ENCODE assay signal across 20 cellular contexts in the genomic region with DNA sequence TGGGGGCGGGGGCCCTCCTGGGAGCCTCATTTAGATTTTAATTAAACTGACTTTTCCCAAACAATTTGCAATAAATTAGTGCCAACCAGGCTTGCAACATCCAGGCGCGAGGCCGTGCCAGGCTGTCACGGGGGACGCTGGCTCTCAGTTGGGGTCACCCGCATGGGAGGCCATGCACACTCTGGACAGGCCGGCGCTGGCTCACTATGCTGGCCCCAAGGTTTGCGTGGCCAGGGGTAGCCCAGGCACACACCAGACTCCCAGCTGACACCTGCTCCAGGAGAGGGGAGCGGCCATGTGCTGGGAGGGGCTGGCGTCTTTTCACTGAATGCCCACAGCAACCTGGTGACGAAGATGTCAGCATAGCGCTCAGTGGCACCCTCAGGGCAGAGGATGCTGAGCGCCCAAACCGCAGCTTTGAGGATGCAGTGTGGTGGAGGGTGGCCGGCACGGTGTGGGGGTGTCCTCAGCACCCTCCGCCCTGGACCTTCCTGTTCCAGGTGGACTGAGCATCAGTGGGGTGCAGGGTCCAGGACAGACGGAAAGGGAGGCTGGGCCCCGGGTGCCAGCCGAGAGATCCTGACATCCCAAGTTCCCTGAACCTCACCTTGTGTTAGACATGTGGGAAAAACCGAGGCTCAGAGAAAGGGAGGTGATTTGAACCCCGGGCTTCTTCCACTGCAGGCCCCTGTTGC.
A peak's percentile ranks its signal among the peaks of the same experiment; 100 is the strongest.
DNase-seq lines count a peak whose midpoint lies in the region; FAIRE-seq and TF ChIP-seq lines count a peak whose summit lies in the region.
"Had no signal": no experiment of that assay in that cellular context is flagged by ENCODE, and none has a peak within 500 bp of the region (broad histone marks: within the 10 kb centered on the region; RNA-seq: fewer than 3 reads in every experiment).

No MANE protein-coding gene starts in this region.

- H3K4me3 Mint-ChIP-seq in activated CD4-positive, alpha-beta T cell treated with anti-CD3 and anti-CD28 coated beads, Interleukin-2, amount 10 ng/mL, durations not matched to agents 7 days and 5 days = no peak overlapping the region
- no peak overlapping the region for H3K4me3 Mint-ChIP-seq in H9
- no peak overlapping the region for H3K4me3 Mint-ChIP-seq in CD14-positive monocyte
- H3K4me3 Mint-ChIP-seq: activated naive CD8-positive, alpha-beta T cell had no signal

- no peak for FAIRE-seq in H1 (lab: Jason Lieb, UNC)
- FAIRE-seq: A204.1, keratinocyte had no signal

- H3K27ac ChIP-seq in H9 (ENCODE audit: insufficient read length, low read depth, low read length) (no peak overlapping the region), H1 (ENCODE audit: low read depth, low read length) (no peak overlapping the region), sigmoid colon (no peak overlapping the region)
- H3K27ac ChIP-seq: breast epithelium, C4-2B, heart right ventricle had no signal

- POLR2A ChIA-PET in activated CD4-positive, alpha-beta T cell treated with anti-CD3 and anti-CD28 coated beads, Interleukin-2, amount 10 ng/mL, durations not matched to agents 7 days and 5 days (lab: Charles Lee) = no interaction called here
- POLR2A ChIA-PET in H1 (lab: Charles Lee; ENCODE audit: partially characterized antibody) = no interaction called here

- no peaks in the 10 kb centered on the region for H3K36me3 ChIP-seq in H1 (ENCODE audit: control insufficient read depth in 2 of 4, insufficient read depth in 4 of 4, low read length in 3 of 4)
- H3K36me3 ChIP-seq in sigmoid colon = no peaks in the 10 kb centered on the region
- H3K36me3 ChIP-seq: breast epithelium, heart right ventricle had no signal

- H2AFZ ChIP-seq in H9 (ENCODE audit: low read length) = no peak overlapping the region
- no peak overlapping the region for H2AFZ ChIP-seq in H1 (ENCODE audit: low read length)

- H3K79me2 ChIP-seq in H9 (ENCODE audit: insufficient read depth, low read length) (no peaks in the 10 kb centered on the region), H1 (ENCODE audit: control insufficient read depth in 1 of 2, insufficient read depth in 2 of 2, low read length in 2 of 2) (no peaks in the 10 kb centered on the region)

- no peak overlapping the region for H3K4me2 ChIP-seq in H9 (ENCODE audit: insufficient read depth, insufficient read length, low read length)
- no peak overlapping the region for H3K4me2 ChIP-seq in H1 (ENCODE audit: insufficient read depth in 1 of 2, low read depth in 2 of 2, low read length in 2 of 2)

- no peak overlapping the region for H4K8ac ChIP-seq in H9 (replicated peaks; ENCODE audit: insufficient read length, low read depth, low read length)
- H4K8ac ChIP-seq in H1 (ENCODE audit: extremely low read depth, insufficient read depth, low read length) = peak overlapping the region; percentile 14; the same call in 1 of the 2 replicates

- no peak overlapping the region for H2BK20ac ChIP-seq in H9 (ENCODE audit: low read depth, low read length, poor library complexity, severe bottlenecking)
- no peak overlapping the region for H2BK20ac ChIP-seq in H1 (ENCODE audit: low read length)

- H3K27ac Mint-ChIP-seq in activated CD4-positive, alpha-beta T cell treated with anti-CD3 and anti-CD28 coated beads, Interleukin-2, amount 10 ng/mL, durations not matched to agents 7 days and 5 days = peak overlapping the region; percentile 72
- H3K27ac Mint-ChIP-seq in H9 = no peak overlapping the region
- no peak overlapping the region for H3K27ac Mint-ChIP-seq in CD14-positive monocyte

- H2BK120ac ChIP-seq in H9 (ENCODE audit: low read depth, low read length, poor library complexity, severe bottlenecking) = no peak overlapping the region
- no peak overlapping the region for H2BK120ac ChIP-seq in H1 (replicated peaks; ENCODE audit: low read depth, low read length)

- no peaks in the 10 kb centered on the region for H3K9me3 Mint-ChIP-seq in activated CD4-positive, alpha-beta T cell treated with anti-CD3 and anti-CD28 coated beads, Interleukin-2, amount 10 ng/mL, durations not matched to agents 7 days and 5 days
- H3K9me3 Mint-ChIP-seq in H9 (no peaks in the 10 kb centered on the region; a peak in 1 of 5 replicates), CD14-positive monocyte (no peaks in the 10 kb centered on the region)

- no peak overlapping the region for H2BK5ac ChIP-seq in H9 (ENCODE audit: insufficient read length, low read length)
- H2BK5ac ChIP-seq in H1 (ENCODE audit: low read depth, low read length) = no peak overlapping the region

- CTCF ChIA-PET in activated CD4-positive, alpha-beta T cell treated with anti-CD3 and anti-CD28 coated beads, Interleukin-2, amount 10 ng/mL, durations not matched to agents 7 days and 5 days (lab: Charles Lee) = no interaction called here
- CTCF ChIA-PET in H1 (lab: Charles Lee; ENCODE audit: partially characterized antibody) = interaction anchor here (0.6 to 1.3 kb wide), 3 partner anchors 51 to 175 kb away, joined by 3 read pairs; no protein-coding TSS in a partner anchor

- no peaks in the 10 kb centered on the region for H3K36me3 Mint-ChIP-seq in activated CD4-positive, alpha-beta T cell treated with anti-CD3 and anti-CD28 coated beads, Interleukin-2, amount 10 ng/mL, durations not matched to agents 7 days and 5 days (ENCODE audit: low read depth)
- no peaks in the 10 kb centered on the region for H3K36me3 Mint-ChIP-seq in H9 (ENCODE audit: insufficient read depth in 1 of 3, low read depth in 3 of 3)
- H3K36me3 Mint-ChIP-seq in CD14-positive monocyte = no peaks in the 10 kb centered on the region
- H3K36me3 Mint-ChIP-seq: activated naive CD8-positive, alpha-beta T cell had no signal

- H3K9me3 ChIP-seq in H9 (ENCODE audit: control insufficient read depth, low read depth, low read length) (no peaks in the 10 kb centered on the region), H1 (ENCODE audit: insufficient read depth in 2 of 2, low read depth in 1 of 2, low read length in 1 of 2) (no peaks in the 10 kb centered on the region), sigmoid colon (no peaks in the 10 kb centered on the region)
- H3K9me3 ChIP-seq: breast epithelium, heart right ventricle had no signal

- H3T11ph ChIP-seq in H9 (ENCODE audit: low read length) = no peak overlapping the region

- H3K9ac ChIP-seq in H9 (ENCODE audit: extremely low read depth, insufficient read length, low read length) = no peak overlapping the region
- no peak overlapping the region for H3K9ac ChIP-seq in H1 (replicated peaks in 1 of 4; ENCODE audit: extremely low read depth in 1 of 4, low read depth in 3 of 4, low read length in 3 of 4)

- H3K14ac ChIP-seq in H9 (ENCODE audit: insufficient read depth, low read length) (no peak overlapping the region), H1 (ENCODE audit: insufficient read length) (no peak overlapping the region)

- H2AK5ac ChIP-seq in H9 (ENCODE audit: insufficient read length, low read length) (no peak overlapping the region), H1 (ENCODE audit: low read depth, low read length) (peak overlapping the region; percentile 28; the same call in 1 of the 2 replicates)

- no peak overlapping the region for H2BK15ac ChIP-seq in H9 (ENCODE audit: low read depth, low read length)
- H2BK15ac ChIP-seq in H1 (ENCODE audit: low read length) = no peak overlapping the region

- no peaks in the 10 kb centered on the region for H3K23me2 ChIP-seq in H9 (ENCODE audit: insufficient read length, low read depth, low read length, poor library complexity, severe bottlenecking)
- H3K23me2 ChIP-seq in H1 (ENCODE audit: low read depth, low read length) = no peaks in the 10 kb centered on the region

- H3K4me1 ChIP-seq in H9 (ENCODE audit: insufficient read depth, low read length) (no peaks in the 10 kb centered on the region), H1 (replicated peaks in 1 of 4; ENCODE audit: control insufficient read depth in 3 of 4, insufficient read depth in 4 of 4, low read length in 3 of 4) (peaks cover 0 to 5% (median 0%) of the 10 kb centered on the region in 4 experiments; a peak in 2 of 7 replicates), sigmoid colon (no peaks in the 10 kb centered on the region)
- H3K4me1 ChIP-seq: breast epithelium had no signal

- H3K79me1 ChIP-seq in H9 (ENCODE audit: insufficient read depth, low read depth, low read length, poor library complexity, severe bottlenecking) (no peaks in the 10 kb centered on the region), H1 (ENCODE audit: low read depth, low read length) (no peaks in the 10 kb centered on the region; the same call in 1 of the 2 replicates)

- H3K23ac ChIP-seq in H9 (ENCODE audit: insufficient read length, low read depth, low read length) (no peak overlapping the region), H1 (ENCODE audit: insufficient read length) (no peak overlapping the region)

- H3K4ac ChIP-seq in H9 (ENCODE audit: low read depth, low read length) (no peak overlapping the region), H1 (replicated peaks; ENCODE audit: insufficient read length, low read depth, low read length) (no peak overlapping the region)

- no peak overlapping the region for H3K4me3 ChIP-seq in H1 (ENCODE audit: extremely low read depth in 1 of 4, insufficient read depth in 2 of 4, low read depth in 3 of 4, low read length in 4 of 4)
- no peak overlapping the region for H3K4me3 ChIP-seq in sigmoid colon
- H3K4me3 ChIP-seq: breast epithelium, heart right ventricle had no signal

- no peaks in the 10 kb centered on the region for H3K27me3 Mint-ChIP-seq in activated CD4-positive, alpha-beta T cell treated with anti-CD3 and anti-CD28 coated beads, Interleukin-2, amount 10 ng/mL, durations not matched to agents 7 days and 5 days
- H3K27me3 Mint-ChIP-seq in H9 (ENCODE audit: low read depth) (no peaks in the 10 kb centered on the region), CD14-positive monocyte (ENCODE audit: low read depth in 3 of 3) (peaks cover 7 to 24% (median 10%) of the 10 kb centered on the region in 3 donors)
- H3K27me3 Mint-ChIP-seq: activated naive CD8-positive, alpha-beta T cell had no signal

- no peaks in the 10 kb centered on the region for H4K20me1 ChIP-seq in H9 (ENCODE audit: control insufficient read depth, insufficient read depth, insufficient read length)
- H4K20me1 ChIP-seq in H1 (replicated peaks in 1 of 2; ENCODE audit: control insufficient read depth in 1 of 2, insufficient read depth in 2 of 2, low read length in 2 of 2) = no peaks in the 10 kb centered on the region

- no peak overlapping the region for H3K56ac ChIP-seq in H9 (ENCODE audit: insufficient read length, low read depth, low read length)
- H3K56ac ChIP-seq in H1 (replicated peaks; ENCODE audit: insufficient read length, low read depth, low read length) = no peak overlapping the region

- H2BK12ac ChIP-seq in H9 (ENCODE audit: insufficient read length, low read depth, low read length) = no peak overlapping the region
- H2BK12ac ChIP-seq in H1 (ENCODE audit: low read depth, low read length) = no peak overlapping the region

- H3K18ac ChIP-seq in H9 (ENCODE audit: insufficient read length, low read depth, low read length) (no peak overlapping the region), H1 (ENCODE audit: extremely low read depth, low read length) (no peak overlapping the region)

- no peak for TF ChIP-seq RAD21 in H1 (IDR thresholded peaks at IDR 0.05 in 1 of 2, conservative IDR thresholded peaks at IDR 0.05 in 1 of 2; ENCODE audit: low read depth in 2 of 2, low read length in 2 of 2)

- TF ChIP-seq CTCF in H9 (conservative IDR thresholded peaks at IDR 0.05) (no peak), H1 (IDR thresholded peaks at IDR 0.05; ENCODE audit: control extremely low read depth in 1 of 3, insufficient read depth in 1 of 3, low read depth in 1 of 3, low read length in 3 of 3) (no peak), sigmoid colon (IDR thresholded peaks at IDR 0.05) (no peak), CD14-positive monocyte (IDR thresholded peaks at IDR 0.05) (no peak)

- DNase-seq in activated CD4-positive, alpha-beta T cell treated with anti-CD3 and anti-CD28 coated beads, Interleukin-2, amount 10 ng/mL, durations not matched to agents 7 days and 5 days = no peak
- no peak for DNase-seq in activated CD4-positive, alpha-beta T cell treated with anti-CD3 and anti-CD28 coated beads for 4 hours
- peak; percentile 14 for DNase-seq in H9
- DNase-seq in H1 (ENCODE audit: low read depth in 1 of 2, low spot score in 2 of 2) = no peak
- peak; percentile 60 for DNase-seq in sigmoid colon
- no peak for DNase-seq in CD14-positive monocyte (ENCODE audit: low spot score)
- DNase-seq in DMS53 (lab: John Stamatoyannopoulos, UW) = no peak
- DNase-seq in NCI-H1694 (lab: John Stamatoyannopoulos, UW) = no peak
- DNase-seq: effector CD4-positive, alpha-beta T cell; EL; heart right ventricle; midbrain; NCI-H2171; nucleus accumbens; trophoblast cell had no signal

- TF ChIP-seq EP300 in H1 (IDR thresholded peaks at IDR 0.05; ENCODE audit: borderline replicate concordance in 1 of 2, low read depth in 2 of 2, low read length in 2 of 2) = no peak
- no peak for TF ChIP-seq EP300 in sigmoid colon (IDR thresholded peaks at IDR 0.05)

- intact Hi-C loops in sigmoid colon (cut with DNase I) (no loop called here), CD14-positive monocyte (cut with micrococcal nuclease) (no loop called here)

- WGBS in H9 (ENCODE audit: extremely low coverage, insufficient read length, low lambda C conversion rate) = no CpG with 5 or more reads among the region's 24 CpGs
- 87% methylated on average over 24 of the region's 24 CpGs; no CpG with 5 or more reads in 1 of the 2 experiments for whole genome bisulfite sequencing in H1 (ENCODE audit: extremely low coverage in 1 of 2, insufficient coverage in 1 of 2, insufficient read length in 1 of 2, insufficient replicate concordance in 2 of 2, low coverage in 1 of 2, low lambda C conversion rate in 2 of 2, missing lambda C conversion rate in 1 of 2), 2 experiments
- 79 to 91% methylated on average over 24 of the region's 24 CpGs for WGBS in sigmoid colon, 2 donors

- peaks cover 43% of the 10 kb centered on the region for H3K4me1 Mint-ChIP-seq in activated CD4-positive, alpha-beta T cell treated with anti-CD3 and anti-CD28 coated beads, Interleukin-2, amount 10 ng/mL, durations not matched to agents 7 days and 5 days
- H3K4me1 Mint-ChIP-seq in H9 (peaks cover 11 to 28% of the 10 kb centered on the region in 2 experiments), CD14-positive monocyte (peaks cover 4% of the 10 kb centered on the region)

- TF ChIP-seq POLR2A in H1 (IDR thresholded peaks at IDR 0.05; ENCODE audit: control extremely low read depth in 1 of 2, low read depth in 2 of 2, low read length in 2 of 2) = no peak
- TF ChIP-seq POLR2A in sigmoid colon (IDR thresholded peaks at IDR 0.05) = no peak

- no peaks in the 10 kb centered on the region for H3K27me3 ChIP-seq in H9 (ENCODE audit: insufficient read depth, low read length)
- no peaks in the 10 kb centered on the region for H3K27me3 ChIP-seq in H1 (replicated peaks in 1 of 4; ENCODE audit: control insufficient read depth in 3 of 4, extremely low read depth in 1 of 4, insufficient read depth in 3 of 4, low read length in 3 of 4)
- H3K27me3 ChIP-seq in sigmoid colon = peaks cover 0 to 20% (median 0%) of the 10 kb centered on the region in 3 donors

- H4K91ac ChIP-seq in H9 (ENCODE audit: insufficient read length, low read depth, low read length) (no peak overlapping the region), H1 (replicated peaks; ENCODE audit: insufficient read length, low read length) (no peak overlapping the region)

- H4K5ac ChIP-seq in H9 (ENCODE audit: insufficient read length, low read depth, low read length) (no peak overlapping the region), H1 (ENCODE audit: insufficient read length, low read depth, low read length) (no peak overlapping the region)

Comparison
In these comparisons a context has a peak if more than half of its experiments do, and no peak if none do; other contexts are left out.
1. DNase-seq: peak in H9 (single experiment) and sigmoid colon (single experiment); none in activated CD4-positive, alpha-beta T cell treated with anti-CD3 and anti-CD28 coated beads, Interleukin-2, amount 10 ng/mL, durations not matched to agents 7 days and 5 days (single experiment), activated CD4-positive, alpha-beta T cell treated with anti-CD3 and anti-CD28 coated beads for 4 hours (0 of 2), H1 (0 of 2), CD14-positive monocyte (single experiment), DMS53 (single experiment) and NCI-H1694 (single experiment).